12 cellular contexts compared by ENCODE assay signal in the genomic region with DNA sequence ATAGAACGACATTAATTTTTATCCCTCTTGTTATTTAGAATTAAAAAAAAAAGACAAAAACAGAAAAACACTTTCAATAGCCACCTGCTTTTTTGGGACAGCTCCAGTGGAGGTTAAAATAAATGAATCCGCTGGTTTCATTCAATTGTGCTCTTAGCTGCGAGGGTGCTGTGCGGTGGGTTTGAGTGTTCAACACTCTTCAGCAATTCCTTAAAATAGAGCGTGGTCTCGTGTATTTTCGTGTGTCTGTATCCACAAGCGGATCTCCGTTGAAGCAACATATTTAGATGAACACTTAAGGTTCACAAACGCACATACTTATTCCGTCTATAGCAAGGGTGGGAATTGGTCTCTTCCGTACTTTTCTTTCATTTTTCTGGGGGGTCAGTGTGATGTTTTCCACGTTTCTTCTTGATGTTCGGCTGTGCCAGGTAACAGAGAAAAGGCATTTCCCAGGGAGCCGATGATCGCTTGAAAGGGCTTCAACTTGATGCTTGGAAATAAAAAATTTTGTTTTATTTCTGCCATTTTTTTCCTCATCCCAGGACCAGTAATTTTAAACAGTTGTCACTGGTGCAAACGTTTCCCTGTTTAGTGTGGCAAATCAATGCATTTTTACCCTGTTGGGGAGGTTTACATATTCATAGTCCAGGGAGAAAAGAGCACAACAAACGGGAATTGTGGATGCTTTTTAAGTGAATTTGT.
"Had no signal": no experiment of that assay in that cellular context is flagged by ENCODE, and none has a peak within 500 bp of the region (broad histone marks: within the 10 kb centered on the region; RNA-seq: fewer than 3 reads in every experiment).

No MANE protein-coding gene starts in this region.

- H3K9me3 ChIP-seq: thyroid gland had no signal

- H3K27me3 ChIP-seq: ovary, thyroid gland had no signal

- H3K4me3 ChIP-seq: lung, ovary, thyroid gland had no signal

- H3K27ac ChIP-seq: ovary, thyroid gland had no signal

- H3K9me3 Mint-ChIP-seq: activated CD4-positive, alpha-beta T cell treated with anti-CD3 and anti-CD28 coated beads, Interleukin-2, amount 10 ng/mL, durations not matched to agents 7 days and 5 days; activated naive CD8-positive, alpha-beta T cell treated with anti-CD3 and anti-CD28 coated beads, Interleukin-2, amount 50 U/mL, for 24 hours; neural crest cell; T-cell had no signal

- DNase-seq: activated CD4-positive, alpha-beta T cell treated with anti-CD3 and anti-CD28 coated beads, Interleukin-2, amount 10 ng/mL, durations not matched to agents 7 days and 5 days; activated CD8-positive, alpha-beta memory T cell treated with anti-CD3 and anti-CD28 coated beads for 24 hours; activated naive CD4-positive, alpha-beta T cell treated with Interleukin-2 at 50 U/mL for 16 hours; activated naive CD8-positive, alpha-beta T cell treated with anti-CD3 and anti-CD28 coated beads, Interleukin-2, amount 50 U/mL, for 24 hours; effector CD4-positive, alpha-beta T cell; hippocampal formation; kidney glomerular epithelial cell; ovary; T-cell; thyroid gland had no signal

- H3K4me3 Mint-ChIP-seq: activated CD4-positive, alpha-beta T cell treated with anti-CD3 and anti-CD28 coated beads, Interleukin-2, amount 10 ng/mL, durations not matched to agents 7 days and 5 days; activated naive CD8-positive, alpha-beta T cell treated with anti-CD3 and anti-CD28 coated beads, Interleukin-2, amount 50 U/mL, for 24 hours; neural crest cell; T-cell had no signal

- H3K4me1 ChIP-seq: thyroid gland had no signal

- H3K27ac Mint-ChIP-seq: activated CD4-positive, alpha-beta T cell treated with anti-CD3 and anti-CD28 coated beads, Interleukin-2, amount 10 ng/mL, durations not matched to agents 7 days and 5 days; activated naive CD8-positive, alpha-beta T cell treated with anti-CD3 and anti-CD28 coated beads, Interleukin-2, amount 50 U/mL, for 24 hours; T-cell had no signal

- H3K36me3 Mint-ChIP-seq: T-cell had no signal

- H3K36me3 ChIP-seq: ovary, thyroid gland had no signal

- ATAC-seq: activated naive CD8-positive, alpha-beta T cell treated with anti-CD3 and anti-CD28 coated beads, Interleukin-2, amount 50 U/mL, for 24 hours; T-cell had no signal

- H3K4me1 Mint-ChIP-seq: activated CD4-positive, alpha-beta T cell treated with anti-CD3 and anti-CD28 coated beads, Interleukin-2, amount 10 ng/mL, durations not matched to agents 7 days and 5 days; activated naive CD8-positive, alpha-beta T cell treated with anti-CD3 and anti-CD28 coated beads, Interleukin-2, amount 50 U/mL, for 24 hours; T-cell had no signal
